ENCODE assay signal across 8 cellular contexts in the genomic region with DNA sequence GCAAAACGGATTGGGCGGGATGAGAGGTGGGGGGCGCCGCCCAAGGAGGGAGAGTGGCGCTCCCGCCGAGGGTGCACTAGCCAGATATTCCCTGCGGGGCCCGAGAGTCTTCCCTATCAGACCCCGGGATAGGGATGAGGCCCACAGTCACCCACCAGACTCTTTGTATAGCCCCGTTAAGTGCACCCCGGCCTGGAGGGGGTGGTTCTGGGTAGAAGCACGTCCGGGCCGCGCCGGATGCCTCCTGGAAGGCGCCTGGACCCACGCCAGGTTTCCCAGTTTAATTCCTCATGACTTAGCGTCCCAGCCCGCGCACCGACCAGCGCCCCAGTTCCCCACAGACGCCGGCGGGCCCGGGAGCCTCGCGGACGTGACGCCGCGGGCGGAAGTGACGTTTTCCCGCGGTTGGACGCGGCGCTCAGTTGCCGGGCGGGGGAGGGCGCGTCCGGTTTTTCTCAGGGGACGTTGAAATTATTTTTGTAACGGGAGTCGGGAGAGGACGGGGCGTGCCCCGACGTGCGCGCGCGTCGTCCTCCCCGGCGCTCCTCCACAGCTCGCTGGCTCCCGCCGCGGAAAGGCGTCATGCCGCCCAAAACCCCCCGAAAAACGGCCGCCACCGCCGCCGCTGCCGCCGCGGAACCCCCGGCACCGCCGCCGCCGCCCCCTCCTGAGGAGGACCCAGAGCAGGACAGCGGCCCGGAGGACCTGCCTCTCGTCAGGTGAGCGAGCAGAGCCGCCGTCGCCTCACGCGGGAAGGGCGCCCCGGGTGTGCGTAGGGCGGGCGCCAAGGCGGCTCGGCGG. TPM values are rescaled to one million over a fixed set of nuclear protein-coding genes. Genes with fewer than 3 reads are reported as not detected.
A peak's percentile ranks its signal among the peaks of the same experiment; 100 is the strongest.
DNase-seq lines count a peak whose midpoint lies in the region; ATAC-seq, FAIRE-seq and TF ChIP-seq lines count a peak whose summit lies in the region.

Gene RB1 (plus strand): TSS at position 421 of the 801 bp plus-strand sequence. CDS start 162 bp downstream, at position 583.

- peak within 1 kb of the TSS; percentile 97 to 100 (median 100) for H3K27ac ChIP-seq in heart right ventricle

- peaks cover 4% of the 10 kb centered on the region for H3K36me3 Mint-ChIP-seq in type B pancreatic cell

- 0% methylated on average over 95 to 97 of the region's 97 CpGs for WGBS in heart right ventricle, 2 donors

- peaks cover 0 to 43% (median 33%) of the 10 kb centered on the region in 9 donors for H3K4me1 ChIP-seq in heart right ventricle

- H3K27me3 ChIP-seq in heart right ventricle = no peaks in the 10 kb centered on the region

- intact Hi-C loops in heart right ventricle (cut with DNase I) = loop anchor here in 9 of 10 donors (1.0 to 10.0 kb wide), 12 partner anchors 51 to 266 kb away; partner anchors contain the start of genes ITM2B (in 6 of the 9), MED4 (in 2 of the 9) and NUDT15 (in 1 of the 9)
- intact Hi-C loops in posterior cingulate gyrus (cut with DNase I) = loop anchor here (2.0 to 10.0 kb wide), 2 partner anchors 71 to 179 kb away; partner anchors contain the start of gene ITM2B

- TF ChIP-seq POLR2A in GM12891 (IDR thresholded peaks at IDR 0.05; ENCODE audit: low read depth, low read length) = peak; percentile 65

- peak within 1 kb of the TSS; percentile 98 for H3K27ac Mint-ChIP-seq in type B pancreatic cell

- H3K27me3 Mint-ChIP-seq in type B pancreatic cell = no peaks in the 10 kb centered on the region

- DNase-seq in GM12891 (ENCODE audit: insufficient read length, low spot score) (peak; percentile 77), NCI-H1417 (lab: John Stamatoyannopoulos, UW) (peak in 2 of 3 experiments; percentile 85 to 88), T-helper 1 cell (peak; percentile 83 to 95 (median 88)), amniotic epithelial cell (ENCODE audit: low read depth) (peak; percentile 89), heart right ventricle (peak; percentile 94), posterior cingulate gyrus (peak; percentile 78 to 98 (median 85)), type B pancreatic cell (ENCODE audit: extremely low spot score, unreplicated experiment) (peak; percentile 92)

- no peaks in the 10 kb centered on the region for H3K9me3 ChIP-seq in heart right ventricle

- peak; percentile 70 for ATAC-seq in HG02763 (IDR thresholded peaks at IDR 0.05; ENCODE audit: unreplicated experiment)
- ATAC-seq in heart right ventricle = peak; percentile 94 to 98 (median 97)

- no peaks in the 10 kb centered on the region for H3K9me3 Mint-ChIP-seq in type B pancreatic cell

- FAIRE-seq in GM12891 (lab: Jason Lieb, UNC) = peak; percentile 94

- peak within 1 kb of the TSS; percentile 98 for H3K4me3 Mint-ChIP-seq in type B pancreatic cell

- H3K4me1 Mint-ChIP-seq in type B pancreatic cell (ENCODE audit: unreplicated experiment) = peaks cover 16% of the 10 kb centered on the region

- H3K36me3 ChIP-seq in heart right ventricle = peaks cover 0 to 22% (median 9%) of the 10 kb centered on the region in 9 donors

- no peak for TF ChIP-seq CTCF in heart right ventricle (IDR thresholded peaks at IDR 0.05)
- peak; percentile 12 for TF ChIP-seq CTCF in type B pancreatic cell (conservative IDR thresholded peaks at IDR 0.05)

- H3K4me3 ChIP-seq in heart right ventricle = peak within 1 kb of the TSS; percentile 69 to 99 (median 90)

TF ChIP-seq in GM12891, 5 proteins besides CTCF, POLR2A, EP300 and RAD21:
- TF ChIP-seq POU2F2 (IDR thresholded peaks at IDR 0.05; ENCODE audit: low read depth, low read length) (no peak), SPI1 (IDR thresholded peaks at IDR 0.05; ENCODE audit: low read depth, low read length) (peak; percentile 50; the same call in 1 of the 2 replicates), TAF1 (IDR thresholded peaks at IDR 0.05; ENCODE audit: low read depth, low read length) (0 out of 2 replicates have a peak, but pooled peaks have one; percentile 17), PAX5 (IDR thresholded peaks at IDR 0.05; ENCODE audit: insufficient read depth, low read length, severe bottlenecking) (no peak), POLR2AphosphoS5 (IDR thresholded peaks at IDR 0.05; ENCODE audit: low read depth, low read length) (peak; percentile 25; the same call in 1 of the 2 replicates)

RNA-seq across cellular contexts. Expression of gene RB1, which starts in this region (rescaled TPM):
- polyA plus RNA-seq in GM12891 (2012; ENCODE audit: low read depth, missing spikeins) = 10.3 TPM
- total RNA-seq in heart right ventricle = 10 to 100 TPM; 22.3 to 42.0 (median 26.8) TPM
- polyA plus RNA-seq in heart right ventricle = 10 to 100 TPM; 12.1 to 12.3 TPM
- total RNA-seq in type B pancreatic cell (ENCODE audit: low replicate concordance) = 26.6 and 29.3 TPM in 2 replicates

Comparison
In these comparisons a context has a peak if more than half of its experiments do, and no peak if none do; other contexts are left out.
1. Peak in every context shown above with its lines: DNase-seq, ATAC-seq, H3K4me3 ChIP-seq and H3K27ac ChIP-seq.